ENCODE assay signal across 1 cellular context in the genomic region with DNA sequence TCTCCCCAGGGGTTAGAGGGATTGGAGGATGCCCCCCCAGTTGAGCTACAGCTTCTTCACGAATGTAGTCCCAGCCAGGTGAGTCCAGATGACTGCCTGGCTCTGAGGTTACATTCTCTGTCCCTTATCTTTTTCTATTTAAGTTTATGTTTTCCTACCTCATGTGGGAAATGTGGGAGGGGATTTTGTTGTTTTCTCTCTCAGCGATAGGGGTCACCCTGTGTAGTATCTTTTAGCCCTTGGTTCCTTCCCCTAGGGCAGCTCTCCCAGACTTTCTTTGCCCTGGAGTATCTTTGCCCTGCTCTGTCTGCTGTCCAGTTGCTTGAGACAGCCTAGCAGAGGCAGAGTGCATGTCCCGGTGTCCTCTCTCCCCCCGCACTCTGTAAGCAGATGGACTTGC.
TF ChIP-seq lines count a peak whose summit lies in the region.

No MANE protein-coding gene starts in this region.

TF ChIP-seq in K562, 482 proteins besides CTCF, POLR2A, EP300 and RAD21:
- 0 out of 2 replicates have a peak, but pooled peaks have one; percentile 45 for TF ChIP-seq ZNF75A (CRISPR knock-in tag; IDR thresholded peaks at IDR 0.05)
- TF ChIP-seq KLF1 (tag; IDR thresholded peaks at IDR 0.05): no peak
TF ChIP-seq in K562: peak in this region for 1.
